5 cellular contexts compared by ENCODE assay signal in the genomic region with DNA sequence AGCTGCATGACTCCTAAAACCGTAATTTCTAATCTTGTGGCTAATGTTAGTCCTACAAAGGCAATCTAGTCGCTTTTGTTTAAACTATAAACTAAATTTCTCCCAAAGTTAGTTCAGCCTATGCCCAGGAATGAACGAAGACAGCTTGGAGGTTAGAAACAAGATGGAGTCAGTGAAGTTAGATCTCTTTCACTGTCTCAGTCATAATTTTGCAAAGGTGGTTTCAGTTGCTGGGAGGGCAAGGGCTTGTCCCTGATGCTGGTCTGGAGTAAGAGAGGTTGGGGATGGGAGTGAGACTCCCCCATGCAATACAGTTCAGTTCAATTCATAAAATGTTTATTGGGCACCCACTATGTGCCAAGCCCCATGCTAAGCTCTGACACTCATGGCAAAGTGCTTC.
DNase-seq lines count a peak whose midpoint lies in the region; ATAC-seq and TF ChIP-seq lines count a peak whose summit lies in the region.
"Not testable (repeated sequence)": the region's sequence is repeated elsewhere in the genome, so short reads cannot be mapped to it uniquely, and the experiment has no call there.

No MANE protein-coding gene starts in this region.

- H4K12ac ChIP-seq in trophoblast cell (ENCODE audit: low read depth, low read length), result not testable (repeated sequence)

- BruUV-seq in Caco-2 (replicated peaks; lab: Mats Ljungman, UMichigan), result not testable (repeated sequence)

- not testable (repeated sequence) for H2AFZ ChIP-seq in trophoblast cell (ENCODE audit: insufficient read depth, low read length, poor library complexity)

- intact Hi-C loops in Caco-2 (cut with micrococcal nuclease; ENCODE audit: unreplicated experiment); gastrocnemius medialis (cut with DNase I; ENCODE audit: low total_unique reads): not testable (repeated sequence)

- not testable (repeated sequence) for H3K79me1 ChIP-seq in trophoblast cell (ENCODE audit: low read length)

- H3K36me3 ChIP-seq in Caco-2 (ENCODE audit: control insufficient read depth, insufficient read depth, low read length); endodermal cell (ENCODE audit: control insufficient read depth, insufficient read depth, low read length); trophoblast cell (ENCODE audit: control insufficient read depth in 1 of 2, insufficient read depth in 2 of 2, low read length in 2 of 2): not testable (repeated sequence)
- H3K36me3 ChIP-seq in gastrocnemius medialis, result peaks cover 0 to 31% of the 10 kb centered on the region in 2 donors

- H3K27ac ChIP-seq in VCaP (peak overlapping the region; percentile 43; the same call in 1 of the 2 replicates), gastrocnemius medialis (peak overlapping the region; percentile 51 to 76 (median 72))
- not testable (repeated sequence) for H3K27ac ChIP-seq in endodermal cell (ENCODE audit: low read depth, low read length); trophoblast cell (ENCODE audit: low read depth, low read length)

- CTCF ChIA-PET in Caco-2 (lab: Charles Lee), result interaction anchor here (0.6 kb wide), 1 partner anchor 13 kb away, joined by 3 read pairs; no protein-coding TSS in a partner anchor

- H3K9me3 ChIP-seq in Caco-2 (peaks cover 19% of the 10 kb centered on the region), endodermal cell (ENCODE audit: control insufficient read depth, low read length) (peaks cover 36% of the 10 kb centered on the region)
- H3K9me3 ChIP-seq in trophoblast cell (ENCODE audit: insufficient read depth, low read depth, low read length); gastrocnemius medialis: not testable (repeated sequence)

- not testable (repeated sequence) for TF ChIP-seq CTCF in Caco-2 (IDR thresholded peaks at IDR 0.05; ENCODE audit: insufficient read depth in 1 of 2, low read depth in 1 of 2, low read length in 1 of 2, severe bottlenecking in 1 of 2, unreplicated experiment in 1 of 2); VCaP (conservative IDR thresholded peaks at IDR 0.05); endodermal cell (conservative IDR thresholded peaks at IDR 0.05); gastrocnemius medialis (IDR thresholded peaks at IDR 0.05 in 4 of 5, conservative IDR thresholded peaks at IDR 0.05 in 1 of 5)

- not testable (repeated sequence) for DNase-seq in Caco-2, endodermal cell, trophoblast cell
- DNase-seq in gastrocnemius medialis, result peak in 1 of 2 donors; percentile 5

- not testable (repeated sequence) for TF ChIP-seq POLR2A in gastrocnemius medialis (IDR thresholded peaks at IDR 0.05)

- H3K4me1 ChIP-seq in Caco-2, result peaks cover 28% of the 10 kb centered on the region
- not testable (repeated sequence) for H3K4me1 ChIP-seq in endodermal cell (ENCODE audit: control insufficient read depth, insufficient read depth, low read length); trophoblast cell (ENCODE audit: control insufficient read depth in 1 of 2, insufficient read depth in 2 of 2, low read length in 2 of 2); gastrocnemius medialis

- not testable (repeated sequence) for H3K18ac ChIP-seq in trophoblast cell (ENCODE audit: low read length)

- in situ Hi-C loops in gastrocnemius medialis (cut with MboI; ENCODE audit: low sequenced_read_pairs in 4 of 4), result not testable (repeated sequence)

- POLR2A ChIA-PET in Caco-2 (lab: Charles Lee), result not testable (repeated sequence)

- H3K4me3 Mint-ChIP-seq in Caco-2 (ENCODE audit: unreplicated experiment); endodermal cell: not testable (repeated sequence)

- H3K23ac ChIP-seq in trophoblast cell (ENCODE audit: low read length), result not testable (repeated sequence)

- H3K4me3 ChIP-seq in Caco-2 (ENCODE audit: low read depth, low read length); trophoblast cell (ENCODE audit: low read depth, low read length); gastrocnemius medialis: not testable (repeated sequence)
- peak overlapping the region; percentile 58 for H3K4me3 ChIP-seq in endodermal cell (ENCODE audit: low read length)

- H3K4ac ChIP-seq in trophoblast cell (ENCODE audit: low read depth, low read length), result not testable (repeated sequence)

- not testable (repeated sequence) for H3K79me2 ChIP-seq in trophoblast cell (ENCODE audit: control insufficient read depth, insufficient read depth, low read length, poor library complexity)

- peaks cover 23% of the 10 kb centered on the region for H3K4me1 Mint-ChIP-seq in Caco-2 (ENCODE audit: low read depth, unreplicated experiment)
- H3K4me1 Mint-ChIP-seq in endodermal cell, result peaks cover 12% of the 10 kb centered on the region

- H3K4me2 ChIP-seq in trophoblast cell (ENCODE audit: low read length), result not testable (repeated sequence)

- not testable (repeated sequence) for H2BK120ac ChIP-seq in trophoblast cell (ENCODE audit: insufficient read depth, low read length, poor library complexity)

- 58 to 84% methylated on average over 2 to 3 of the region's 3 CpGs for WGBS in endodermal cell (ENCODE audit: insufficient coverage in 1 of 2, insufficient read length in 1 of 2), 2 experiments
- WGBS in trophoblast cell (ENCODE audit: extremely low coverage, insufficient coverage, insufficient read length), result no CpG with 5 or more reads among the region's 3 CpGs

- not testable (repeated sequence) for H3K9ac ChIP-seq in endodermal cell (ENCODE audit: extremely low read depth, low read length, poor library complexity, severe bottlenecking); trophoblast cell (ENCODE audit: low read length)

- not testable (repeated sequence) for H3K27me3 Mint-ChIP-seq in Caco-2 (ENCODE audit: insufficient read depth, unreplicated experiment); endodermal cell (ENCODE audit: insufficient read depth)

- not testable (repeated sequence) for H3K9me3 Mint-ChIP-seq in Caco-2 (ENCODE audit: unreplicated experiment)
- peaks cover 41% of the 10 kb centered on the region for H3K9me3 Mint-ChIP-seq in endodermal cell

- H2BK12ac ChIP-seq in trophoblast cell (ENCODE audit: low read length), result peak overlapping the region; percentile 91

- peaks cover 10% of the 10 kb centered on the region for H3K36me3 Mint-ChIP-seq in Caco-2 (ENCODE audit: insufficient read depth, unreplicated experiment)
- H3K36me3 Mint-ChIP-seq in endodermal cell (ENCODE audit: low read depth), result not testable (repeated sequence)

- H3K14ac ChIP-seq in trophoblast cell (ENCODE audit: low read length), result not testable (repeated sequence)

- H2AK5ac ChIP-seq in trophoblast cell (ENCODE audit: low read length), result not testable (repeated sequence)

- H4K91ac ChIP-seq in trophoblast cell (ENCODE audit: low read depth, low read length), result peak overlapping the region; percentile 50

- H3K27me3 ChIP-seq in Caco-2 (replicated peaks; ENCODE audit: control insufficient read depth, insufficient read depth, low read length); endodermal cell (ENCODE audit: control insufficient read depth, insufficient read depth, low read length, poor library complexity, severe bottlenecking); trophoblast cell (ENCODE audit: insufficient read depth, low read length); gastrocnemius medialis: not testable (repeated sequence)

- H3K27ac Mint-ChIP-seq in Caco-2 (ENCODE audit: unreplicated experiment), result peak overlapping the region; percentile 95
- not testable (repeated sequence) for H3K27ac Mint-ChIP-seq in endodermal cell

- not testable (repeated sequence) for H4K8ac ChIP-seq in trophoblast cell (ENCODE audit: low read depth, low read length)

- ATAC-seq in gastrocnemius medialis, result not testable (repeated sequence)

- H2BK5ac ChIP-seq in trophoblast cell (ENCODE audit: low read depth, low read length, poor library complexity), result not testable (repeated sequence)
